ENCODE assay signal across 21 cellular contexts in genomic region chr5:127926974-127927373, GRCh38.
"Had no signal": no experiment of that assay in that cellular context is flagged by ENCODE, and none has a peak within 500 bp of the region (broad histone marks: within the 10 kb centered on the region; RNA-seq: fewer than 3 reads in every experiment).

No MANE protein-coding gene starts in this region.

- H3K9ac ChIP-seq: SK-N-SH had no signal

- H3K4me2 ChIP-seq: SK-N-SH had no signal

- H3K27me3 ChIP-seq: MG63 had no signal

- H3K36me3 Mint-ChIP-seq: T-cell had no signal

- H3K36me3 ChIP-seq: MG63 had no signal

- H3K4me3 ChIP-seq: MG63 had no signal

- H3K9me3 ChIP-seq: MG63, SK-N-SH had no signal

- DNase-seq: IMR-90, Karpas-422, KG1, MG63, NCI-H1092 treated with DMSO at 0.1 percent for 48 hours, NCI-H1436, NCI-H187, NCI-H2029, NCI-H2081 treated with DMSO at 0.1 percent for 48 hours, NCI-H2171, NCI-H226, NCI-H446 treated with DMSO at 0.1 percent for 48 hours, NCI-H510A treated with DMSO at 0.1 percent for 48 hours, NCI-H526, PC-3, SHP77, SK-N-SH, SW 1271, T-cell had no signal

- ATAC-seq: Panc1, PC-3, T-cell had no signal

- H3K9me3 Mint-ChIP-seq: T-cell had no signal

- H3K4me1 Mint-ChIP-seq: T-cell had no signal

- H3K27ac Mint-ChIP-seq: T-cell had no signal

- H3K4me3 Mint-ChIP-seq: T-cell had no signal

- H3K27ac ChIP-seq: RWPE1 had no signal
